2 cellular contexts compared by ENCODE assay signal in the genomic region with DNA sequence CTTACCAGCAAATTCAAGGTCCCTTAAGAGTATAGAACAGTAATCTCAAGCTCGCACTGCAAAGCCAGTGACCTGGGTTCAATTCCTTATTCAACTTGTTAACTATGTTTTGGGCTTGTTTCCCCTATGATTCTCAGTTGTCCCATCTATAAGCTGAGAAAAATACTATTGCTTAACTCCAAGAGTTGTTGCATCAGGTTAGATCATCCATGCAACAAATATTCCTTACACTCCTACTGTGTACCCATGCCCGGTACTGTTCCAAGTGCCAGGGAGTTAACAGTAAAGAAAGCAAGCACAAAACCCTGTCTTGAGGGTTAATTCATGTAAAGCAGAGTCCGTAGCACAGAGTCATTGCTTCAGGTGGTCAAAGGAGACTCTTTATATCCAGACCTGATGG.
TF ChIP-seq lines count a peak whose summit lies in the region.

No MANE protein-coding gene starts in this region.

TF ChIP-seq in HepG2, 621 proteins besides CTCF, POLR2A, EP300 and RAD21:
- TF ChIP-seq, protein P1, sequence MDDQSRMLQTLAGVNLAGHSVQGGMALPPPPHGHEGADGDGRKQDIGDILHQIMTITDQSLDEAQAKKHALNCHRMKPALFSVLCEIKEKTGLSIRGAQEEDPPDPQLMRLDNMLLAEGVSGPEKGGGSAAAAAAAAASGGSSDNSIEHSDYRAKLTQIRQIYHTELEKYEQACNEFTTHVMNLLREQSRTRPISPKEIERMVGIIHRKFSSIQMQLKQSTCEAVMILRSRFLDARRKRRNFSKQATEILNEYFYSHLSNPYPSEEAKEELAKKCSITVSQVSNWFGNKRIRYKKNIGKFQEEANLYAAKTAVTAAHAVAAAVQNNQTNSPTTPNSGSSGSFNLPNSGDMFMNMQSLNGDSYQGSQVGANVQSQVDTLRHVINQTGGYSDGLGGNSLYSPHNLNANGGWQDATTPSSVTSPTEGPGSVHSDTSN (CRISPR knock-in tag; IDR thresholded peaks at IDR 0.05; ENCODE audit: borderline replicate concordance): no peak
- TF ChIP-seq, protein P2, sequence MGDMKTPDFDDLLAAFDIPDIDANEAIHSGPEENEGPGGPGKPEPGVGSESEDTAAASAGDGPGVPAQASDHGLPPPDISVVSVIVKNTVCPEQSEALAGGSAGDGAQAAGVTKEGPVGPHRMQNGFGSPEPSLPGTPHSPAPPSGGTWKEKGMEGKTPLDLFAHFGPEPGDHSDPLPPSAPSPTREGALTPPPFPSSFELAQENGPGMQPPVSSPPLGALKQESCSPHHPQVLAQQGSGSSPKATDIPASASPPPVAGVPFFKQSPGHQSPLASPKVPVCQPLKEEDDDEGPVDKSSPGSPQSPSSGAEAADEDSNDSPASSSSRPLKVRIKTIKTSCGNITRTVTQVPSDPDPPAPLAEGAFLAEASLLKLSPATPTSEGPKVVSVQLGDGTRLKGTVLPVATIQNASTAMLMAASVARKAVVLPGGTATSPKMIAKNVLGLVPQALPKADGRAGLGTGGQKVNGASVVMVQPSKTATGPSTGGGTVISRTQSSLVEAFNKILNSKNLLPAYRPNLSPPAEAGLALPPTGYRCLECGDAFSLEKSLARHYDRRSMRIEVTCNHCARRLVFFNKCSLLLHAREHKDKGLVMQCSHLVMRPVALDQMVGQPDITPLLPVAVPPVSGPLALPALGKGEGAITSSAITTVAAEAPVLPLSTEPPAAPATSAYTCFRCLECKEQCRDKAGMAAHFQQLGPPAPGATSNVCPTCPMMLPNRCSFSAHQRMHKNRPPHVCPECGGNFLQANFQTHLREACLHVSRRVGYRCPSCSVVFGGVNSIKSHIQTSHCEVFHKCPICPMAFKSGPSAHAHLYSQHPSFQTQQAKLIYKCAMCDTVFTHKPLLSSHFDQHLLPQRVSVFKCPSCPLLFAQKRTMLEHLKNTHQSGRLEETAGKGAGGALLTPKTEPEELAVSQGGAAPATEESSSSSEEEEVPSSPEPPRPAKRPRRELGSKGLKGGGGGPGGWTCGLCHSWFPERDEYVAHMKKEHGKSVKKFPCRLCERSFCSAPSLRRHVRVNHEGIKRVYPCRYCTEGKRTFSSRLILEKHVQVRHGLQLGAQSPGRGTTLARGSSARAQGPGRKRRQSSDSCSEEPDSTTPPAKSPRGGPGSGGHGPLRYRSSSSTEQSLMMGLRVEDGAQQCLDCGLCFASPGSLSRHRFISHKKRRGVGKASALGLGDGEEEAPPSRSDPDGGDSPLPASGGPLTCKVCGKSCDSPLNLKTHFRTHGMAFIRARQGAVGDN (CRISPR knock-in tag; IDR thresholded peaks at IDR 0.05): no peak
- TF ChIP-seq, protein P3, sequence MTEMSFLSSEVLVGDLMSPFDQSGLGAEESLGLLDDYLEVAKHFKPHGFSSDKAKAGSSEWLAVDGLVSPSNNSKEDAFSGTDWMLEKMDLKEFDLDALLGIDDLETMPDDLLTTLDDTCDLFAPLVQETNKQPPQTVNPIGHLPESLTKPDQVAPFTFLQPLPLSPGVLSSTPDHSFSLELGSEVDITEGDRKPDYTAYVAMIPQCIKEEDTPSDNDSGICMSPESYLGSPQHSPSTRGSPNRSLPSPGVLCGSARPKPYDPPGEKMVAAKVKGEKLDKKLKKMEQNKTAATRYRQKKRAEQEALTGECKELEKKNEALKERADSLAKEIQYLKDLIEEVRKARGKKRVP (CRISPR knock-in tag; IDR thresholded peaks at IDR 0.05): peak in 1 of 2 experiments; percentile 78; a peak in 3 of 4 replicates
- TF ChIP-seq MED8 (CRISPR knock-in tag; IDR thresholded peaks at IDR 0.05; ENCODE audit: insufficient replicate concordance): no peak
- TF ChIP-seq CEBPB (IDR thresholded peaks at IDR 0.05; ENCODE audit: borderline replicate concordance, low read depth, low read length): peak; percentile 69; the same call in 1 of the 2 replicates
- no peak for TF ChIP-seq ZSCAN29 (CRISPR knock-in tag; conservative IDR thresholded peaks at IDR 0.05)
- TF ChIP-seq ZNF543 (CRISPR knock-in tag; IDR thresholded peaks at IDR 0.05): no peak
- no peak for TF ChIP-seq STAG1 (CRISPR knock-in tag; IDR thresholded peaks at IDR 0.05)
- TF ChIP-seq ZBTB42 (CRISPR knock-in tag; IDR thresholded peaks at IDR 0.05): no peak

TF ChIP-seq in K562, 482 proteins besides CTCF, POLR2A, EP300 and RAD21 (continued from another document):
- no peak for TF ChIP-seq ZNF354B (CRISPR knock-in tag; IDR thresholded peaks at IDR 0.05)
- no peak for TF ChIP-seq CC2D1A (IDR thresholded peaks at IDR 0.05)
- TF ChIP-seq CEBPB (tag; IDR thresholded peaks at IDR 0.05): peak; percentile 41; the same call in 1 of the 2 replicates
- TF ChIP-seq ZNF436 (CRISPR knock-in tag; IDR thresholded peaks at IDR 0.05): no peak
- TF ChIP-seq CEBPG (CRISPR knock-in tag; IDR thresholded peaks at IDR 0.05): no peak
- TF ChIP-seq CEBPG (tag; conservative IDR thresholded peaks at IDR 0.05 in 1 of 2, IDR thresholded peaks at IDR 0.05 in 1 of 2): peak; percentile 62 to 74; a peak in 3 of 4 replicates
